In the genomic region with DNA sequence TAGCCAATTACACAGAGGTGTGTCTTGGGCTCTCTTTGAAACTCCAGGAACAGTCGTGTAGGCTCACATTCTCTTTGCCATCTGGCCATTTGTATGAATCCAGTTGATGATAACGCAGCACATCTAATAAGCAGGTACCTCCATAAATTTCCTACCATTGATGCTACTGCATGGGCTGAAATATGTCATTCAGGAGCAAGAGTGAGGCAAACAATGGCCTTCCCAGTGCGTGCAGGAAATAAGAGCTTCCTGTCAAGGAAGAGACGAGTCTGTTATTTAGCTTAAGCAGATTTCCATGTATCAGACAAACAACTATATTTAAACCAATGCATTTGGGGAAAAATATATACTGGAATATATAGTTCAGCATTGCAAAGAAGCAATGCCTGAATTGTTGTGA, we compare ENCODE assay signal across 19 cellular contexts.
DNase-seq lines count a peak whose midpoint lies in the region; ATAC-seq and TF ChIP-seq lines count a peak whose summit lies in the region.
"Had no signal": no experiment of that assay in that cellular context is flagged by ENCODE, and none has a peak within 500 bp of the region (broad histone marks: within the 10 kb centered on the region; RNA-seq: fewer than 3 reads in every experiment).

No MANE protein-coding gene starts in this region.

- H3K4me3 ChIP-seq in heart right ventricle (no peak overlapping the region), subcutaneous abdominal adipose tissue (ENCODE audit: low read depth in 1 of 5, low read length in 5 of 5) (no peak overlapping the region)
- H3K4me3 ChIP-seq: A549; BLaER1 treated with 17β-estradiol and CSF1 and Interleukin-3, amounts not matched to agents 10 nM and 100 nM had no signal

- peaks cover 25% of the 10 kb centered on the region for H3K4me1 Mint-ChIP-seq in endothelial cell (ENCODE audit: unreplicated experiment)
- no peaks in the 10 kb centered on the region for H3K4me1 Mint-ChIP-seq in activated T-helper 2 cell treated with anti-CD3 and anti-CD28 coated beads, Interferon-gamma antibody, Interleukin-2, Interleukin-4, amounts not matched to agents 10 μg/mL and 5 μg/mL and 100 μg/mL, durations not matched to agents 14 hours and 24 hours and 36 hours (ENCODE audit: low read depth)
- H3K4me1 Mint-ChIP-seq: B cell had no signal

- H3K4me3 Mint-ChIP-seq in endothelial cell (ENCODE audit: unreplicated experiment) = no peak overlapping the region
- H3K4me3 Mint-ChIP-seq in activated T-helper 2 cell treated with anti-CD3 and anti-CD28 coated beads, Interferon-gamma antibody, Interleukin-2, Interleukin-4, amounts not matched to agents 10 μg/mL and 5 μg/mL and 100 μg/mL, durations not matched to agents 14 hours and 24 hours and 36 hours (ENCODE audit: low read depth) = no peak overlapping the region
- H3K4me3 Mint-ChIP-seq: B cell; CD4-positive, alpha-beta T cell; CD8-positive, alpha-beta T cell had no signal

- no peak for TF ChIP-seq CTCF in heart right ventricle (IDR thresholded peaks at IDR 0.05)
- TF ChIP-seq CTCF in endothelial cell (IDR thresholded peaks at IDR 0.05; ENCODE audit: unreplicated experiment) = no peak

- DNase-seq in NCI-H2227 treated with DMSO at 0.1 percent for 48 hours (lab: John Stamatoyannopoulos, UW) (peak; percentile 21), NCI-H2227 (lab: John Stamatoyannopoulos, UW; ENCODE audit: unreplicated experiment) (no peak), heart right ventricle (no peak), Right ventricle myocardium inferior (ENCODE audit: missing footprints) (no peak), endothelial cell (ENCODE audit: low spot score) (no peak)
- DNase-seq in activated T-helper 2 cell treated with anti-CD3 and anti-CD28 coated beads, Interferon-gamma antibody, Interleukin-2, Interleukin-4, amounts not matched to agents 10 μg/mL and 5 μg/mL and 100 μg/mL, durations not matched to agents 14 hours and 24 hours and 36 hours (ENCODE audit: low spot score) = no peak
- DNase-seq: AML-193; Caco-2; Calu3; CD4-positive, alpha-beta T cell; CD8-positive, alpha-beta T cell; DMS79 treated with DMSO at 0.1 percent for 48 hours; GF-D8 had no signal

- H3K36me3 ChIP-seq in heart right ventricle (no peaks in the 10 kb centered on the region), subcutaneous abdominal adipose tissue (ENCODE audit: control insufficient read depth in 5 of 5, insufficient read depth in 5 of 5, low read length in 5 of 5) (no peaks in the 10 kb centered on the region)
- H3K36me3 ChIP-seq: BLaER1 treated with 17β-estradiol and CSF1 and Interleukin-3, amounts not matched to agents 10 nM and 100 nM had no signal

- H3K27me3 ChIP-seq in heart right ventricle (no peaks in the 10 kb centered on the region), subcutaneous abdominal adipose tissue (ENCODE audit: control insufficient read depth in 5 of 5, insufficient read depth in 4 of 5, low read length in 5 of 5) (no peaks in the 10 kb centered on the region)
- H3K27me3 ChIP-seq: BLaER1 treated with 17β-estradiol and CSF1 and Interleukin-3, amounts not matched to agents 10 nM and 100 nM had no signal

- H3K27me3 Mint-ChIP-seq in endothelial cell (ENCODE audit: unreplicated experiment) = peaks cover 2% of the 10 kb centered on the region
- H3K27me3 Mint-ChIP-seq in activated T-helper 2 cell treated with anti-CD3 and anti-CD28 coated beads, Interferon-gamma antibody, Interleukin-2, Interleukin-4, amounts not matched to agents 10 μg/mL and 5 μg/mL and 100 μg/mL, durations not matched to agents 14 hours and 24 hours and 36 hours (ENCODE audit: low read depth) = no peaks in the 10 kb centered on the region
- H3K27me3 Mint-ChIP-seq: B cell; CD4-positive, alpha-beta T cell had no signal

- no peak overlapping the region for H3K9ac ChIP-seq in subcutaneous abdominal adipose tissue (ENCODE audit: low read length in 5 of 5)
- H3K9ac ChIP-seq: BLaER1 treated with 17β-estradiol and CSF1 and Interleukin-3, amounts not matched to agents 10 nM and 100 nM had no signal

- intact Hi-C loops in heart right ventricle (cut with DNase I) (no loop called here), Right ventricle myocardium inferior (cut with DNase I) (no loop called here)
- intact Hi-C loops in activated T-helper 2 cell treated with anti-CD3 and anti-CD28 coated beads, Interferon-gamma antibody, Interleukin-2, Interleukin-4, amounts not matched to agents 10 μg/mL and 5 μg/mL and 100 μg/mL, durations not matched to agents 14 hours and 24 hours and 36 hours (cut with micrococcal nuclease) = no loop called here

- ATAC-seq in heart right ventricle (peak in 6 of 8 donors; percentile 34 to 69 (median 51)), Right ventricle myocardium inferior (no peak)
- ATAC-seq: A549; CD8-positive, alpha-beta T cell had no signal

- H3K9me3 ChIP-seq in heart right ventricle (peaks cover 0 to under 1% (median 0%) of the 10 kb centered on the region in 11 donors), subcutaneous abdominal adipose tissue (ENCODE audit: control insufficient read depth in 5 of 5, low read length in 5 of 5) (no peaks in the 10 kb centered on the region)
- H3K9me3 ChIP-seq: A549; BLaER1 treated with 17β-estradiol and CSF1 and Interleukin-3, amounts not matched to agents 10 nM and 100 nM; Caco-2 had no signal

- H3K36me3 Mint-ChIP-seq in endothelial cell (ENCODE audit: low read depth, unreplicated experiment) = peaks cover 3% of the 10 kb centered on the region
- H3K36me3 Mint-ChIP-seq in activated T-helper 2 cell treated with anti-CD3 and anti-CD28 coated beads, Interferon-gamma antibody, Interleukin-2, Interleukin-4, amounts not matched to agents 10 μg/mL and 5 μg/mL and 100 μg/mL, durations not matched to agents 14 hours and 24 hours and 36 hours (ENCODE audit: low read depth) = no peaks in the 10 kb centered on the region
- H3K36me3 Mint-ChIP-seq: CD8-positive, alpha-beta T cell had no signal

- H3K27ac ChIP-seq in heart right ventricle (peak overlapping the region in 8 of 10 donors; percentile 35 to 80 (median 66)), subcutaneous abdominal adipose tissue (ENCODE audit: low read depth, low read length) (peak overlapping the region; percentile 69)
- H3K27ac ChIP-seq: 22Rv1; A549; BLaER1 treated with 17β-estradiol and CSF1 and Interleukin-3, amounts not matched to agents 10 nM and 100 nM; C4-2B had no signal

- WGBS in heart right ventricle, 2 donors = 64 to 68% methylated on average over 4 of the region's 4 CpGs

- no peaks in the 10 kb centered on the region for H3K9me3 Mint-ChIP-seq in endothelial cell (ENCODE audit: unreplicated experiment)
- peaks cover 4% of the 10 kb centered on the region for H3K9me3 Mint-ChIP-seq in activated T-helper 2 cell treated with anti-CD3 and anti-CD28 coated beads, Interferon-gamma antibody, Interleukin-2, Interleukin-4, amounts not matched to agents 10 μg/mL and 5 μg/mL and 100 μg/mL, durations not matched to agents 14 hours and 24 hours and 36 hours
- H3K9me3 Mint-ChIP-seq: CD4-positive, alpha-beta T cell; CD8-positive, alpha-beta T cell had no signal

- peak overlapping the region; percentile 92 for H3K27ac Mint-ChIP-seq in endothelial cell (ENCODE audit: unreplicated experiment)
- no peak overlapping the region for H3K27ac Mint-ChIP-seq in activated T-helper 2 cell treated with anti-CD3 and anti-CD28 coated beads, Interferon-gamma antibody, Interleukin-2, Interleukin-4, amounts not matched to agents 10 μg/mL and 5 μg/mL and 100 μg/mL, durations not matched to agents 14 hours and 24 hours and 36 hours
- H3K27ac Mint-ChIP-seq: B cell; CD4-positive, alpha-beta T cell; CD8-positive, alpha-beta T cell had no signal

- peaks cover 0 to 35% (median 8%) of the 10 kb centered on the region in 9 donors for H3K4me1 ChIP-seq in heart right ventricle
- H3K4me1 ChIP-seq in subcutaneous abdominal adipose tissue (ENCODE audit: control insufficient read depth in 5 of 5, insufficient read depth in 5 of 5, low read length in 5 of 5) = peaks cover 7 to 67% (median 60%) of the 10 kb centered on the region in 5 donors
- H3K4me1 ChIP-seq: A549; BLaER1 treated with 17β-estradiol and CSF1 and Interleukin-3, amounts not matched to agents 10 nM and 100 nM; Caco-2 had no signal
